Comparison of ENCODE assay signal across 28 cellular contexts in genomic region chr3:187382609-187383151, GRCh38. TPM values are rescaled to one million over a fixed set of nuclear protein-coding genes. Genes with fewer than 3 reads are reported as not detected.
DNase-seq lines count a peak whose midpoint lies in the region; ATAC-seq, FAIRE-seq and TF ChIP-seq lines count a peak whose summit lies in the region.
"Had no signal": no experiment of that assay in that cellular context is flagged by ENCODE, and none has a peak within 500 bp of the region (broad histone marks: within the 10 kb centered on the region; RNA-seq: fewer than 3 reads in every experiment).

No MANE protein-coding gene starts in this region.

- CTCF ChIA-PET in HepG2 (lab: Yijun Ruan, JAX; ENCODE audit: low intra/inter-chr PET ratio, low total read pairs) = no interaction called here

- H3K9ac ChIP-seq in liver (ENCODE audit: low read depth in 1 of 2, low read length in 2 of 2) (no peak overlapping the region), HepG2 (ENCODE audit: insufficient read depth, low read depth, low read length) (no peak overlapping the region), mesendoderm (ENCODE audit: low read length) (no peak overlapping the region)
- H3K9ac ChIP-seq: parathyroid adenoma had no signal

- peak overlapping the region; percentile 1 for H3K18ac ChIP-seq in mesendoderm (ENCODE audit: low read length)

- H3K4me1 ChIP-seq in liver (ENCODE audit: control insufficient read depth in 4 of 4, insufficient read depth in 4 of 4, low read length in 3 of 4) = peaks cover 0 to 5% (median under 1%) of the 10 kb centered on the region in 4 donors
- H3K4me1 ChIP-seq in HepG2 (ENCODE audit: insufficient read depth, low read length) = no peaks in the 10 kb centered on the region
- H3K4me1 ChIP-seq in mesendoderm (ENCODE audit: control insufficient read depth, low read depth, low read length) = peaks cover 7% of the 10 kb centered on the region
- H3K4me1 ChIP-seq: esophagus muscularis mucosa, parathyroid adenoma, upper lobe of right lung had no signal

- H2AK5ac ChIP-seq in mesendoderm (ENCODE audit: low read length) = no peak overlapping the region

- H3K27me3 ChIP-seq in liver (ENCODE audit: control insufficient read depth in 4 of 4, insufficient read depth in 4 of 4, low read length in 3 of 4) (no peaks in the 10 kb centered on the region), HepG2 (ENCODE audit: control insufficient read depth in 1 of 2, insufficient read depth in 2 of 2, low read length in 2 of 2) (peaks cover 0 to 1% of the 10 kb centered on the region in 2 experiments; a peak in 1 of 5 replicates), mesendoderm (ENCODE audit: insufficient read depth, low read length, poor library complexity) (no peaks in the 10 kb centered on the region)
- H3K27me3 ChIP-seq: esophagus muscularis mucosa, upper lobe of right lung had no signal

- no peak for TF ChIP-seq RAD21 in liver (IDR thresholded peaks at IDR 0.05)
- TF ChIP-seq RAD21 in HepG2 (CRISPR knock-in tag; IDR thresholded peaks at IDR 0.05) = no peak

- ATAC-seq in HepG2 = no peak
- no peak for ATAC-seq in HG02798 (IDR thresholded peaks at IDR 0.05; ENCODE audit: poor library complexity, unreplicated experiment)
- ATAC-seq: effector memory CD8-positive, alpha-beta T cell; GM12878; left lobe of liver; natural killer cell treated with Interleukin-12 subunit alpha and Interleukin-12 subunit beta and Interleukin-15 and Interleukin-18, amount 100 ng/mL, for 72 hours; upper lobe of right lung had no signal

- no peak for TF ChIP-seq POLR2A in HepG2 (IDR thresholded peaks at IDR 0.05; ENCODE audit: insufficient read depth in 1 of 2, low read depth in 2 of 2, low read length in 2 of 2)

- no peak for FAIRE-seq in HepG2 (lab: Jason Lieb, UNC)
- FAIRE-seq: A204.1, colon, GM12878, TTC549 had no signal

- H3K79me2 ChIP-seq in HepG2 (ENCODE audit: insufficient read depth, low read length) = no peaks in the 10 kb centered on the region
- H3K79me2 ChIP-seq in mesendoderm (ENCODE audit: control insufficient read depth, insufficient read depth, low read length) = no peaks in the 10 kb centered on the region
- H3K79me2 ChIP-seq: parathyroid adenoma had no signal

- no peaks in the 10 kb centered on the region for H3K9me3 ChIP-seq in liver (ENCODE audit: control insufficient read depth in 4 of 4, low read length in 3 of 4)
- no peaks in the 10 kb centered on the region for H3K9me3 ChIP-seq in HepG2 (ENCODE audit: low read length)
- H3K9me3 ChIP-seq: esophagus muscularis mucosa, upper lobe of right lung had no signal

- no peak overlapping the region for H2BK120ac ChIP-seq in mesendoderm (ENCODE audit: low read depth, low read length)

- no TSS peak for BruUV-seq in HepG2 (replicated peaks; lab: Mats Ljungman, UMichigan)

- no peak for TF ChIP-seq EP300 in HepG2 (IDR thresholded peaks at IDR 0.05; ENCODE audit: low read depth in 2 of 2, low read length in 2 of 2)
- TF ChIP-seq EP300 in HepG2 (CRISPR knock-in tag; IDR thresholded peaks at IDR 0.05; ENCODE audit: borderline replicate concordance) = no peak

- 53% methylated on average over 8 of the region's 8 CpGs for WGBS in liver
- WGBS in HepG2 (ENCODE audit: low lambda C conversion rate) = 15% methylated on average over 8 of the region's 8 CpGs
- WGBS in mesendoderm (ENCODE audit: extremely low coverage, insufficient coverage, low lambda C conversion rate) = no CpG with 5 or more reads among the region's 8 CpGs

- H3K36me3 ChIP-seq in liver (ENCODE audit: control insufficient read depth in 4 of 4, insufficient read depth in 3 of 4, low read depth in 1 of 4, low read length in 3 of 4) (no peaks in the 10 kb centered on the region), HepG2 (replicated peaks in 1 of 2; ENCODE audit: control insufficient read depth in 1 of 2, insufficient read depth in 2 of 2, low read length in 2 of 2) (no peaks in the 10 kb centered on the region), mesendoderm (ENCODE audit: control insufficient read depth, insufficient read depth, low read length) (no peaks in the 10 kb centered on the region)
- H3K36me3 ChIP-seq: esophagus muscularis mucosa, upper lobe of right lung had no signal

- no peak overlapping the region for H2BK5ac ChIP-seq in mesendoderm (ENCODE audit: low read length)

- H4K8ac ChIP-seq in mesendoderm (ENCODE audit: low read depth, low read length) = no peak overlapping the region

- POLR2A ChIA-PET in HepG2 (lab: Yijun Ruan, JAX) = no interaction called here

- H2BK15ac ChIP-seq in mesendoderm (replicated peaks; ENCODE audit: low read depth) = no peak overlapping the region

- no peak overlapping the region for H2AFZ ChIP-seq in HepG2 (ENCODE audit: low read length)
- H2AFZ ChIP-seq: parathyroid adenoma had no signal

- intact Hi-C loops in HepG2 (cut with micrococcal nuclease; ENCODE audit: unreplicated experiment) = no loop called here

- no peaks in the 10 kb centered on the region for H4K20me1 ChIP-seq in HepG2 (ENCODE audit: insufficient read depth, low read length)

- no peak overlapping the region for H3K56ac ChIP-seq in mesendoderm (ENCODE audit: low read length)

- in situ Hi-C loops in HepG2 (cut with HindIII; ENCODE audit: extremely low pct_ligation_motif_present, low pct_unique_long_range_greater_than_20kb) = no loop called here

- TF ChIP-seq CTCF in liver (IDR thresholded peaks at IDR 0.05; ENCODE audit: low read depth, low read length, missing input control) = no peak
- no peak for TF ChIP-seq CTCF in HepG2 (CRISPR knock-in tag; IDR thresholded peaks at IDR 0.05)
- no peak for TF ChIP-seq CTCF in fibroblast of mammary gland (conservative IDR thresholded peaks at IDR 0.05; ENCODE audit: control insufficient read depth, insufficient read depth, low read depth, low read length)

- H3K4me2 ChIP-seq in HepG2 (ENCODE audit: low read depth, low read length) = no peak overlapping the region
- no peak overlapping the region for H3K4me2 ChIP-seq in mesendoderm (ENCODE audit: low read length)

- no peak for DNase-seq in HepG2 (ENCODE audit: low spot score)
- DNase-seq in fibroblast of mammary gland (ENCODE audit: low read depth) = peak; percentile 7
- DNase-seq in mesendoderm = peak; percentile 35
- DNase-seq in stimulated activated CD8-positive, alpha-beta memory T cell treated with anti-CD3 and anti-CD28 coated beads, Interleukin-4, amount 100 ng/mL, for 48 hours = no peak
- DNase-seq in UCSD-AML1 (lab: John Stamatoyannopoulos, UW; ENCODE audit: unreplicated experiment) = no peak
- DNase-seq in activated CD8-positive, alpha-beta memory T cell treated with anti-CD3 and anti-CD28 coated beads, Interleukin-2, amount 50 U/mL, for 48 hours = no peak
- DNase-seq: activated CD8-positive, alpha-beta memory T cell treated with anti-CD3 and anti-CD28 coated beads for 24 hours; activated naive CD4-positive, alpha-beta T cell; activated T-cell treated with anti-CD3 and anti-CD28 coated beads, Interleukin-2, amount 50 U/mL, for 48 hours; COR-L47; DND-41; effector memory CD8-positive, alpha-beta T cell; head of caudate nucleus; NCI-H1092; NCI-H187; NCI-H526; substantia nigra; upper lobe of right lung had no signal

- H4K5ac ChIP-seq in mesendoderm (ENCODE audit: low read length) = no peak overlapping the region

- H3K27ac ChIP-seq in liver (ENCODE audit: low read depth in 1 of 2, low read length in 2 of 2) = no peak overlapping the region
- no peak overlapping the region for H3K27ac ChIP-seq in HepG2 (ENCODE audit: extremely low read length, insufficient read depth, low read length)
- H3K27ac ChIP-seq in mesendoderm (ENCODE audit: low read depth, low read length) = no peak overlapping the region
- H3K27ac ChIP-seq: esophagus muscularis mucosa, parathyroid adenoma, upper lobe of right lung had no signal

- no peaks in the 10 kb centered on the region for H3K79me1 ChIP-seq in mesendoderm (ENCODE audit: low read length)

- no peak overlapping the region for H3K4me3 ChIP-seq in liver (ENCODE audit: low read depth in 1 of 3, low read length in 3 of 3)
- no peak overlapping the region for H3K4me3 ChIP-seq in HepG2 (replicated peaks in 1 of 3; ENCODE audit: insufficient read depth in 1 of 3, low read depth in 2 of 3, low read length in 3 of 3)
- H3K4me3 ChIP-seq in fibroblast of mammary gland (ENCODE audit: control insufficient read depth, low read depth, low read length) = no peak overlapping the region
- no peak overlapping the region for H3K4me3 ChIP-seq in mesendoderm (ENCODE audit: low read length)
- H3K4me3 ChIP-seq: esophagus muscularis mucosa, GM12878, upper lobe of right lung had no signal

- H3K4ac ChIP-seq in mesendoderm (ENCODE audit: low read depth, low read length) = no peak overlapping the region

- H3K23ac ChIP-seq in mesendoderm (ENCODE audit: low read length) = no peak overlapping the region

TF ChIP-seq in liver, 16 proteins besides CTCF, POLR2A, EP300 and RAD21 (continues in another document):
- TF ChIP-seq NR2F2 (IDR thresholded peaks at IDR 0.05) = peak; percentile 99

RNA-seq across cellular contexts. Expression of gene RTP4, which starts 14.5 kb away (rescaled TPM):
- 1 to 10 TPM in 1 of 2 donors, under 1 TPM in 1; 0.93 to 1.8 TPM for total RNA-seq in liver
- 1 to 10 TPM; 2.3 to 3.4 TPM for polyA plus RNA-seq in liver
- total RNA-seq in HepG2 (2016; rRNA removed; fragmentation: Illumina TruSeq; extraction: Trizol) = 0.62 and 0.83 TPM in 2 replicates
- 0.18 TPM in 1 of 2 replicates, not detected in the other for total RNA-seq in HepG2 (2016; cell fraction: cytosol; rRNA removed; fragmentation: Illumina TruSeq; extraction: Trizol; ENCODE audit: low read depth)
- 0.48 and 0.73 TPM in 2 replicates for total RNA-seq in HepG2 (2016; cell fraction: insoluble cytoplasmic fraction; rRNA removed; fragmentation: Illumina TruSeq; extraction: Trizol)
- 0.21 and 0.28 TPM in 2 replicates for total RNA-seq in HepG2 (2016; cell fraction: membrane; rRNA removed; fragmentation: Illumina TruSeq; extraction: Trizol)
- total RNA-seq in HepG2 (2016; cell fraction: nucleus; rRNA removed; fragmentation: Illumina TruSeq; extraction: Trizol) = 0.63 TPM in 1 of 2 replicates, not detected in the other
- polyA plus RNA-seq in HepG2 (2011; rRNA removed) = 0.08 and 0.11 TPM in 2 replicates
- polyA plus RNA-seq in HepG2 (2011; cell fraction: cytosol; rRNA removed) = 0.05 and 0.21 TPM in 2 replicates
- 0.14 TPM in 1 of 2 replicates, not detected in the other for polyA plus RNA-seq in HepG2 (2011; cell fraction: nucleus; rRNA removed)
- polyA plus RNA-seq in HepG2 (2012) = 0.09 and 0.17 TPM in 2 replicates
- polyA plus RNA-seq in HepG2 (2016; cell fraction: cytosol; fragmentation: Illumina TruSeq; extraction: Trizol; ENCODE audit: low read depth) = 0.07 and 0.08 TPM in 2 replicates
- 0.30 and 0.83 TPM in 2 replicates for polyA plus RNA-seq in HepG2 (2016; cell fraction: insoluble cytoplasmic fraction; fragmentation: Illumina TruSeq; extraction: Trizol; ENCODE audit: low read depth)
- polyA plus RNA-seq in HepG2 (2016; cell fraction: membrane; fragmentation: Illumina TruSeq; extraction: Trizol; ENCODE audit: low read depth) = 0.17 and 0.23 TPM in 2 replicates
- polyA plus RNA-seq in HepG2 (2016; cell fraction: nucleus; fragmentation: Illumina TruSeq; extraction: Trizol; ENCODE audit: insufficient read depth, low read depth) = 0.30 and 0.49 TPM in 2 replicates
- 0.08 TPM in 1 of 2 replicates, not detected in the other for polyA minus RNA-seq in HepG2 (2011; rRNA and poly(A)+ RNA removed; ENCODE audit: low replicate concordance)
- polyA minus RNA-seq in HepG2 (2011; cell fraction: cytosol; rRNA and poly(A)+ RNA removed) = not detected in 2 replicates
- polyA minus RNA-seq in HepG2 (2011; cell fraction: nucleus; rRNA and poly(A)+ RNA removed) = 0.75 TPM in 1 of 2 replicates, not detected in the other
- 0.03 TPM for polyA plus RNA-seq in mesendoderm (2013, experiment 1 of 2)
- 0.04 TPM for polyA plus RNA-seq in mesendoderm (2013, experiment 2 of 2)

Comparison
In these comparisons a context has a peak if more than half of its experiments do, and no peak if none do; other contexts are left out.
1. DNase-seq: peak in fibroblast of mammary gland (single experiment) and mesendoderm (single experiment); none in HepG2 (single experiment), stimulated activated CD8-positive, alpha-beta memory T cell treated with anti-CD3 and anti-CD28 coated beads, Interleukin-4, amount 100 ng/mL, for 48 hours (single experiment), UCSD-AML1 (single experiment) and activated CD8-positive, alpha-beta memory T cell treated with anti-CD3 and anti-CD28 coated beads, Interleukin-2, amount 50 U/mL, for 48 hours (single experiment).